In genomic region chr3:123749716-123750115, GRCh38 we compare ENCODE assay signal across 10 cellular contexts.
A peak's percentile ranks its signal among the peaks of the same experiment; 100 is the strongest.
DNase-seq lines count a peak whose midpoint lies in the region; ATAC-seq and TF ChIP-seq lines count a peak whose summit lies in the region.
"Had no signal": no experiment of that assay in that cellular context is flagged by ENCODE, and none has a peak within 500 bp of the region (broad histone marks: within the 10 kb centered on the region; RNA-seq: fewer than 3 reads in every experiment).

No MANE protein-coding gene starts in this region.

- peaks cover 3% of the 10 kb centered on the region; the same call in 1 of the 2 replicates for H3K9me3 Mint-ChIP-seq in WTC11
- no peaks in the 10 kb centered on the region for H3K9me3 Mint-ChIP-seq in T-cell
- H3K9me3 Mint-ChIP-seq in effector memory CD8-positive, alpha-beta T cell: no peaks in the 10 kb centered on the region
- H3K9me3 Mint-ChIP-seq: activated naive CD8-positive, alpha-beta T cell treated with anti-CD3 and anti-CD28 coated beads, Interleukin-2, amount 10 ng/mL, durations not matched to agents 7 days and 5 days had no signal

- H3K4me3 Mint-ChIP-seq in WTC11: no peak overlapping the region
- H3K4me3 Mint-ChIP-seq in T-cell: no peak overlapping the region
- no peak overlapping the region for H3K4me3 Mint-ChIP-seq in effector memory CD8-positive, alpha-beta T cell
- H3K4me3 Mint-ChIP-seq: activated naive CD8-positive, alpha-beta T cell treated with anti-CD3 and anti-CD28 coated beads, Interleukin-2, amount 10 ng/mL, durations not matched to agents 7 days and 5 days had no signal

- H3K4me1 Mint-ChIP-seq in WTC11: peaks cover 10% of the 10 kb centered on the region
- no peaks in the 10 kb centered on the region for H3K4me1 Mint-ChIP-seq in T-cell
- H3K4me1 Mint-ChIP-seq in effector memory CD8-positive, alpha-beta T cell (ENCODE audit: low read depth in 2 of 2): no peaks in the 10 kb centered on the region
- H3K4me1 Mint-ChIP-seq: activated naive CD8-positive, alpha-beta T cell treated with anti-CD3 and anti-CD28 coated beads, Interleukin-2, amount 10 ng/mL, durations not matched to agents 7 days and 5 days had no signal

- ATAC-seq in WTC11 (no peak), thoracic aorta (ENCODE audit: insufficient number of reproducible peaks, low FRiP score, low read depth) (peak; percentile 70), T-cell (replicated peaks in 1 of 4) (no peak)
- no peak for ATAC-seq in effector memory CD8-positive, alpha-beta T cell (replicated peaks)

- H3K4me1 ChIP-seq in thoracic aorta (ENCODE audit: control insufficient read depth in 1 of 2, low read depth in 2 of 2) (peaks cover 33 to 67% of the 10 kb centered on the region in 2 donors), testis (no peaks in the 10 kb centered on the region)
- H3K4me1 ChIP-seq: thyroid gland had no signal

- no peak overlapping the region for H3K4me3 ChIP-seq in thoracic aorta
- no peak overlapping the region for H3K4me3 ChIP-seq in testis
- H3K4me3 ChIP-seq: thyroid gland had no signal

- POLR2A ChIA-PET in WTC11 (lab: Charles Lee) (interaction anchor here (0.6 kb wide), 1 partner anchor 20 kb away, joined by 4 read pairs; no protein-coding TSS in a partner anchor), T-cell (lab: Charles Lee) (no interaction called here)

- DNase-seq in HS-27A (ENCODE audit: low read depth) (peak; percentile 78), WTC11 (ENCODE audit: low spot score) (no peak), hepatic stellate cell (ENCODE audit: low spot score) (peak; percentile 83), thoracic aorta (ENCODE audit: low spot score) (no peak), T-cell (no peak), testis (no peak)
- DNase-seq in activated naive CD4-positive, alpha-beta T cell treated with anti-CD3 and anti-CD28 coated beads, Interleukin-2, amount 50 U/mL, for 16 hours: no peak
- no peak for DNase-seq in effector memory CD8-positive, alpha-beta T cell
- DNase-seq: activated naive CD8-positive, alpha-beta T cell treated with anti-CD3 and anti-CD28 coated beads, Interleukin-2, amount 10 ng/mL, durations not matched to agents 7 days and 5 days; thyroid gland had no signal

- CTCF ChIA-PET in WTC11 (lab: Charles Lee) (interaction anchor here (0.9 to 1.5 kb wide), 2 partner anchors 97 to 107 kb away, joined by 3 read pairs; no protein-coding TSS in a partner anchor), T-cell (lab: Charles Lee) (no interaction called here)

- H3K27ac Mint-ChIP-seq in WTC11 (no peak overlapping the region), T-cell (no peak overlapping the region)
- H3K27ac Mint-ChIP-seq in effector memory CD8-positive, alpha-beta T cell: no peak overlapping the region
- H3K27ac Mint-ChIP-seq: activated naive CD8-positive, alpha-beta T cell treated with anti-CD3 and anti-CD28 coated beads, Interleukin-2, amount 10 ng/mL, durations not matched to agents 7 days and 5 days had no signal

- TF ChIP-seq CTCF in WTC11 (IDR thresholded peaks at IDR 0.05) (no peak), thoracic aorta (IDR thresholded peaks at IDR 0.05) (no peak), testis (IDR thresholded peaks at IDR 0.05) (no peak)

- intact Hi-C loops in testis (cut with DNase I; ENCODE audit: low total_unique reads): no loop called here

- H3K27me3 Mint-ChIP-seq in WTC11 (ENCODE audit: low read depth) (no peaks in the 10 kb centered on the region), T-cell (peaks cover 0 to 5% of the 10 kb centered on the region in 2 donors)
- peaks cover 10 to 53% of the 10 kb centered on the region in 2 donors for H3K27me3 Mint-ChIP-seq in effector memory CD8-positive, alpha-beta T cell

- H3K27ac ChIP-seq in thoracic aorta (peak overlapping the region; percentile 82 to 84), testis (no peak overlapping the region)
- H3K27ac ChIP-seq: thyroid gland had no signal

- no peak for TF ChIP-seq POLR2A in testis (IDR thresholded peaks at IDR 0.05)

- peaks cover 10% of the 10 kb centered on the region for H3K36me3 ChIP-seq in thoracic aorta
- no peaks in the 10 kb centered on the region for H3K36me3 ChIP-seq in testis (ENCODE audit: low read depth, missing control alignments)
- H3K36me3 ChIP-seq: thyroid gland had no signal

- no peaks in the 10 kb centered on the region for H3K9me3 ChIP-seq in thoracic aorta
- H3K9me3 ChIP-seq in testis: no peaks in the 10 kb centered on the region
- H3K9me3 ChIP-seq: thyroid gland had no signal

- H3K36me3 Mint-ChIP-seq in WTC11 (0 out of 2 replicates have a peak, but pooled peaks cover 3% of the 10 kb centered on the region), T-cell (no peaks in the 10 kb centered on the region)
- no peaks in the 10 kb centered on the region for H3K36me3 Mint-ChIP-seq in effector memory CD8-positive, alpha-beta T cell (ENCODE audit: insufficient read depth)
- H3K36me3 Mint-ChIP-seq: activated naive CD8-positive, alpha-beta T cell treated with anti-CD3 and anti-CD28 coated beads, Interleukin-2, amount 10 ng/mL, durations not matched to agents 7 days and 5 days had no signal

- H3K27me3 ChIP-seq in thoracic aorta (replicated peaks; ENCODE audit: insufficient read depth) (no peaks in the 10 kb centered on the region), testis (no peaks in the 10 kb centered on the region)
- H3K27me3 ChIP-seq: thyroid gland had no signal

TF ChIP-seq in WTC11, 78 proteins besides CTCF, POLR2A, EP300 and RAD21:
- no peak for TF ChIP-seq ETV6 (CRISPR knock-in tag; IDR thresholded peaks at IDR 0.05)
- 0 out of 2 replicates have a peak, but pooled peaks have one; percentile 31 for TF ChIP-seq GABPB1 (CRISPR knock-in tag; IDR thresholded peaks at IDR 0.05)
- TF ChIP-seq IRF1 (CRISPR knock-in tag; IDR thresholded peaks at IDR 0.05): no peak
- no peak for TF ChIP-seq MXD4 (CRISPR knock-in tag; IDR thresholded peaks at IDR 0.05; ENCODE audit: borderline replicate concordance)
- TF ChIP-seq MLX (CRISPR knock-in tag; IDR thresholded peaks at IDR 0.05): no peak
- no peak for TF ChIP-seq ZSCAN18 (CRISPR knock-in tag; IDR thresholded peaks at IDR 0.05)
- no peak for TF ChIP-seq GRHL2 (CRISPR knock-in tag; IDR thresholded peaks at IDR 0.05; ENCODE audit: insufficient replicate concordance, severe bottlenecking)

Comparison
In these comparisons a context has a peak if more than half of its experiments do, and no peak if none do; other contexts are left out.
1. DNase-seq: peak in HS-27A (single experiment) and hepatic stellate cell (single experiment); none in WTC11 (single experiment), thoracic aorta (single experiment), T-cell (0 of 34), testis (single experiment), activated naive CD4-positive, alpha-beta T cell treated with anti-CD3 and anti-CD28 coated beads, Interleukin-2, amount 50 U/mL, for 16 hours (single experiment) and effector memory CD8-positive, alpha-beta T cell (0 of 3).
2. H3K27ac ChIP-seq: peak in thoracic aorta (2 of 2); none in testis (0 of 2).